In genomic region chr12:62627181-62627580, GRCh38 we compare ENCODE assay signal across 22 cellular contexts.
DNase-seq lines count a peak whose midpoint lies in the region; ATAC-seq and TF ChIP-seq lines count a peak whose summit lies in the region.
"Had no signal": no experiment of that assay in that cellular context is flagged by ENCODE, and none has a peak within 500 bp of the region (broad histone marks: within the 10 kb centered on the region; RNA-seq: fewer than 3 reads in every experiment).

No MANE protein-coding gene starts in this region.

- H3K27ac ChIP-seq in WERI-Rb-1 (no peak overlapping the region), esophagus muscularis mucosa (replicated peaks in 1 of 4) (no peak overlapping the region), neural progenitor cell (no peak overlapping the region)
- H3K27ac ChIP-seq: 22Rv1; BLaER1 treated with 17β-estradiol and CSF1 and Interleukin-3, amounts not matched to agents 10 nM and 100 nM; GM23248 had no signal

- peak; percentile 67 for DNase-seq in NCI-H82 (lab: John Stamatoyannopoulos, UW)
- no peak for DNase-seq in NCI-H82 treated with DMSO at 0.1 percent for 48 hours (lab: John Stamatoyannopoulos, UW; ENCODE audit: unreplicated experiment)
- peak; percentile 10 for DNase-seq in WERI-Rb-1
- peak; percentile 50 for DNase-seq in esophagus muscularis mucosa (ENCODE audit: extremely low spot score)
- DNase-seq in neural progenitor cell (ENCODE audit: low spot score) = no peak
- no peak for DNase-seq in BE2C
- DNase-seq in activated naive CD4-positive, alpha-beta T cell treated with Interleukin-2 at 50 U/mL for 16 hours = no peak
- DNase-seq in T-helper 17 cell = no peak
- DNase-seq: CD4-positive, alpha-beta T cell; CD8-positive, alpha-beta memory T cell; DMS 273 treated with DMSO at 0.1 percent for 48 hours; DMS79; EL; GDM1; GM23248; H7; HCEC 1CT had no signal

- H3K36me3 ChIP-seq in WERI-Rb-1 = no peaks in the 10 kb centered on the region
- H3K36me3 ChIP-seq in esophagus muscularis mucosa = no peaks in the 10 kb centered on the region
- H3K36me3 ChIP-seq in neural progenitor cell = no peaks in the 10 kb centered on the region
- no peaks in the 10 kb centered on the region for H3K36me3 ChIP-seq in BE2C
- H3K36me3 ChIP-seq: BLaER1 treated with 17β-estradiol and CSF1 and Interleukin-3, amounts not matched to agents 10 nM and 100 nM had no signal

- no peak for TF ChIP-seq EP300 in esophagus muscularis mucosa (IDR thresholded peaks at IDR 0.05)

- peaks cover 6% of the 10 kb centered on the region for H3K36me3 Mint-ChIP-seq in neural progenitor cell
- peaks cover 3% of the 10 kb centered on the region for H3K36me3 Mint-ChIP-seq in T-helper 17 cell (ENCODE audit: low read depth)
- H3K36me3 Mint-ChIP-seq: CD8-positive, alpha-beta memory T cell had no signal

- H3K27me3 Mint-ChIP-seq in neural progenitor cell (ENCODE audit: insufficient read depth, low read depth) = peaks cover 4% of the 10 kb centered on the region
- peaks cover 47% of the 10 kb centered on the region for H3K27me3 Mint-ChIP-seq in T-helper 17 cell

- H2AFZ ChIP-seq in neural progenitor cell (replicated peaks) = no peak overlapping the region
- H2AFZ ChIP-seq: GM23248 had no signal

- no peak for TF ChIP-seq CTCF in WERI-Rb-1 (IDR thresholded peaks at IDR 0.05; ENCODE audit: low read depth, low read length)
- TF ChIP-seq CTCF in esophagus muscularis mucosa (IDR thresholded peaks at IDR 0.05) = no peak
- no peak for TF ChIP-seq CTCF in neural progenitor cell (IDR thresholded peaks at IDR 0.05)
- no peak for TF ChIP-seq CTCF in BE2C (IDR thresholded peaks at IDR 0.05; ENCODE audit: low read depth, low read length)

- no peaks in the 10 kb centered on the region for H3K9me3 ChIP-seq in WERI-Rb-1 (ENCODE audit: severe bottlenecking)
- H3K9me3 ChIP-seq in esophagus muscularis mucosa = no peaks in the 10 kb centered on the region
- no peaks in the 10 kb centered on the region for H3K9me3 ChIP-seq in neural progenitor cell (ENCODE audit: low read depth)
- H3K9me3 ChIP-seq in BE2C = no peaks in the 10 kb centered on the region
- H3K9me3 ChIP-seq in T-helper 17 cell (ENCODE audit: control insufficient read depth, low read length, poor library complexity, severe bottlenecking) = no peaks in the 10 kb centered on the region

- H3K4me2 ChIP-seq in neural progenitor cell = no peak overlapping the region

- H3K4me1 ChIP-seq in esophagus muscularis mucosa = peaks cover under 1 to 10% (median 9%) of the 10 kb centered on the region in 4 donors
- H3K4me1 ChIP-seq in neural progenitor cell = peaks cover 55% of the 10 kb centered on the region
- H3K4me1 ChIP-seq in BE2C = 0 out of 2 replicates have a peak, but pooled peaks cover 2% of the 10 kb centered on the region

- H3K27ac Mint-ChIP-seq in neural progenitor cell = peak overlapping the region; percentile 68
- no peak overlapping the region for H3K27ac Mint-ChIP-seq in T-helper 17 cell
- H3K27ac Mint-ChIP-seq: B cell; CD4-positive, alpha-beta T cell; CD8-positive, alpha-beta memory T cell had no signal

- H3K4me3 ChIP-seq in WERI-Rb-1 (ENCODE audit: low read depth, low read length) (no peak overlapping the region), esophagus muscularis mucosa (no peak overlapping the region), neural progenitor cell (no peak overlapping the region), BE2C (ENCODE audit: low read depth, low read length) (no peak overlapping the region)
- H3K4me3 ChIP-seq: BLaER1 treated with 17β-estradiol and CSF1 and Interleukin-3, amounts not matched to agents 10 nM and 100 nM; GM12878; GM23248 had no signal

- H3F3A ChIP-seq in neural progenitor cell (ENCODE audit: low read depth) = peaks cover 47% of the 10 kb centered on the region

- H3K4me3 Mint-ChIP-seq in neural progenitor cell (no peak overlapping the region), T-helper 17 cell (no peak overlapping the region)
- H3K4me3 Mint-ChIP-seq: B cell; CD14-positive monocyte; CD4-positive, alpha-beta T cell; CD8-positive, alpha-beta memory T cell had no signal

- H3K9me3 Mint-ChIP-seq in neural progenitor cell = peaks cover 3% of the 10 kb centered on the region
- H3K9me3 Mint-ChIP-seq: CD4-positive, alpha-beta T cell; CD8-positive, alpha-beta memory T cell had no signal

- H4K20me1 ChIP-seq in neural progenitor cell (ENCODE audit: low read depth) = no peaks in the 10 kb centered on the region

- H3K79me2 ChIP-seq in neural progenitor cell (ENCODE audit: low read depth) = no peaks in the 10 kb centered on the region

- H3K27me3 ChIP-seq in WERI-Rb-1 (ENCODE audit: insufficient read depth, low read depth, severe bottlenecking) (no peaks in the 10 kb centered on the region), esophagus muscularis mucosa (peaks cover 0 to 4% (median 0%) of the 10 kb centered on the region in 4 donors), neural progenitor cell (peaks cover 20% of the 10 kb centered on the region), BE2C (no peaks in the 10 kb centered on the region)

- no peak for ATAC-seq in T-helper 17 cell
- ATAC-seq: GM12878 had no signal

- no peak for TF ChIP-seq POLR2A in esophagus muscularis mucosa (IDR thresholded peaks at IDR 0.05; ENCODE audit: low read depth)

- peaks cover 65% of the 10 kb centered on the region for H3K4me1 Mint-ChIP-seq in neural progenitor cell
- peaks cover 9% of the 10 kb centered on the region for H3K4me1 Mint-ChIP-seq in T-helper 17 cell

- intact Hi-C loops in esophagus muscularis mucosa (cut with DNase I) = no loop called here

- WGBS in esophagus muscularis mucosa = 86% methylated on average over 2 of the region's 2 CpGs

- no peak overlapping the region for H3K9ac ChIP-seq in neural progenitor cell
- H3K9ac ChIP-seq: BLaER1 treated with 17β-estradiol and CSF1 and Interleukin-3, amounts not matched to agents 10 nM and 100 nM; GM23248 had no signal

Comparison
In these comparisons a context has a peak if more than half of its experiments do, and no peak if none do; other contexts are left out.
1. DNase-seq: peak in NCI-H82 (single experiment), WERI-Rb-1 (single experiment) and esophagus muscularis mucosa (single experiment); none in NCI-H82 treated with DMSO at 0.1 percent for 48 hours (single experiment), neural progenitor cell (single experiment), BE2C (single experiment), activated naive CD4-positive, alpha-beta T cell treated with Interleukin-2 at 50 U/mL for 16 hours (single experiment) and T-helper 17 cell (0 of 3).